ENCODE assay signal across 12 cellular contexts in the genomic region with DNA sequence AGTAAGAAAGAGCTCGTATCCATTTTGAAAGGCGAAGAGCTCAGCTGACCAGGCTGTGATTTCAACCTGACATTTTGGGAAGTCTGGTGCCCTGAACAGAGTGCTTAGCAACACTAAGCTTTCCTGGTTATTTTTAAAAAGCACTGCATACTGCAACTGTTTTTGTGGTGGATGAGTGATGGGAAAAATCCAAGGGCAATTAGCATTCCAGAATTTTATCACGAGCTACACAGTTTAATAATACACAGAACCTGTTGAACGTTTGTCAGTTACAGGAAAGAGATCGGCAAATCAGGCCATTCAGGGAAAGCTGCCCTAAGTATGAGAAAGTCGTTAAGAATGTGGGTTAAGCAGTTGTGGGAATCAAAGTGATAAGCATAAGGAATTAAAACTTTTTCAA. TPM values are rescaled to one million over a fixed set of nuclear protein-coding genes. Genes with fewer than 3 reads are reported as not detected.
DNase-seq lines count a peak whose midpoint lies in the region; ATAC-seq and TF ChIP-seq lines count a peak whose summit lies in the region.
"Had no signal": no experiment of that assay in that cellular context is flagged by ENCODE, and none has a peak within 500 bp of the region (broad histone marks: within the 10 kb centered on the region; RNA-seq: fewer than 3 reads in every experiment).

No MANE protein-coding gene starts in this region.

- 96 to 100% methylated on average over 2 to 4 of the region's 6 CpGs for WGBS in mesodermal cell (ENCODE audit: insufficient coverage in 2 of 2), 2 experiments

- no peak for ATAC-seq in HG02678 (IDR thresholded peaks at IDR 0.05; ENCODE audit: unreplicated experiment)
- ATAC-seq: effector memory CD8-positive, alpha-beta T cell had no signal

- H2AFZ ChIP-seq in fibroblast of lung (ENCODE audit: low read length), result no peak overlapping the region

- H3K27ac ChIP-seq in fibroblast of lung (ENCODE audit: insufficient read depth, low read length) (peak overlapping the region; percentile 88), mesodermal cell (ENCODE audit: low read depth, low read length, severe bottlenecking) (peak overlapping the region; percentile 3), vagina (peak overlapping the region; percentile 19)

- H3K9ac ChIP-seq in fibroblast of lung (ENCODE audit: insufficient read depth, low read length), result no peak overlapping the region

- intact Hi-C loops in vagina (cut with DNase I), result no loop called here

- peaks cover 2% of the 10 kb centered on the region for H3K79me2 ChIP-seq in fibroblast of lung (ENCODE audit: control insufficient read depth, insufficient read depth, low read length)

- H3K27me3 ChIP-seq in fibroblast of lung (ENCODE audit: control insufficient read depth, insufficient read depth, low read length) (no peaks in the 10 kb centered on the region), vagina (no peaks in the 10 kb centered on the region)

- no peaks in the 10 kb centered on the region for H3K36me3 ChIP-seq in fibroblast of lung (ENCODE audit: control insufficient read depth, insufficient read depth, low read length)
- peaks cover 51% of the 10 kb centered on the region for H3K36me3 ChIP-seq in mesodermal cell (ENCODE audit: control insufficient read depth, insufficient read depth, low read length)
- peaks cover 0 to 2% of the 10 kb centered on the region in 2 donors for H3K36me3 ChIP-seq in vagina

- no peaks in the 10 kb centered on the region for H3K9me3 ChIP-seq in fibroblast of lung (ENCODE audit: control insufficient read depth, insufficient read depth, low read depth, low read length)
- H3K9me3 ChIP-seq in mesodermal cell (ENCODE audit: control insufficient read depth, low read length), result no peaks in the 10 kb centered on the region
- no peaks in the 10 kb centered on the region for H3K9me3 ChIP-seq in vagina

- TF ChIP-seq POLR2A in vagina (IDR thresholded peaks at IDR 0.05), result no peak

- H3K4me1 ChIP-seq in fibroblast of lung (ENCODE audit: control insufficient read depth, extremely low read depth, insufficient read depth, low read length), result peaks cover 17% of the 10 kb centered on the region
- peaks cover 18% of the 10 kb centered on the region for H3K4me1 ChIP-seq in mesodermal cell (ENCODE audit: control insufficient read depth, insufficient read depth, low read length, poor library complexity, severe bottlenecking)
- H3K4me1 ChIP-seq in vagina, result peaks cover 8% of the 10 kb centered on the region

- H3K4me2 ChIP-seq in fibroblast of lung (ENCODE audit: extremely low read depth, insufficient read depth, low read length), result peak overlapping the region; percentile 46

- DNase-seq in M059J (ENCODE audit: low read depth), result peak; percentile 93
- peak; percentile 74 to 95 for DNase-seq in fibroblast of lung (ENCODE audit: low read depth in 2 of 2)
- DNase-seq in vagina (ENCODE audit: extremely low spot score in 2 of 2), result no peak
- DNase-seq in activated T-cell treated with anti-CD3 and anti-CD28 coated beads for 4 hours, result no peak
- DNase-seq in NCI-H146 treated with DMSO at 0.1 percent for 48 hours (lab: John Stamatoyannopoulos, UW; ENCODE audit: unreplicated experiment), result no peak
- DNase-seq: activated CD4-positive, CD25-positive, alpha-beta regulatory T cell treated with anti-CD3 and anti-CD28 coated beads, Interleukin-2, amount 50 U/mL, for 72 hours; activated naive CD4-positive, alpha-beta T cell treated with Interleukin-2 at 50 U/mL for 16 hours; effector memory CD8-positive, alpha-beta T cell; NCI-H2171; stimulated activated CD8-positive, alpha-beta memory T cell treated with anti-CD3 and anti-CD28 coated beads, Interleukin-4, amount 100 ng/mL, for 48 hours had no signal

- peak overlapping the region in 1 of 4 experiments; percentile 8 for H3K4me3 ChIP-seq in fibroblast of lung (replicated peaks in 1 of 4; ENCODE audit: control extremely low read depth in 1 of 4, insufficient read depth in 1 of 4, low read depth in 3 of 4, low read length in 4 of 4)
- H3K4me3 ChIP-seq in mesodermal cell (ENCODE audit: extremely low read depth, insufficient read depth, low read length, poor library complexity, severe bottlenecking), result no peak overlapping the region
- no peak overlapping the region for H3K4me3 ChIP-seq in vagina

- H4K20me1 ChIP-seq in fibroblast of lung (ENCODE audit: control insufficient read depth, extremely low read depth, insufficient read depth, low read length), result no peaks in the 10 kb centered on the region

- TF ChIP-seq CTCF in fibroblast of lung (conservative IDR thresholded peaks at IDR 0.05 in 1 of 2, IDR thresholded peaks at IDR 0.05 in 1 of 2; ENCODE audit: low read depth in 1 of 2, low read length in 2 of 2), result no peak
- no peak for TF ChIP-seq CTCF in vagina (IDR thresholded peaks at IDR 0.05)

RNA-seq across cellular contexts. Expression of a gene that starts 25.9 kb away (rescaled TPM):
- 43.2 and 48.1 TPM in 2 replicates for total RNA-seq in M059J (2014; rRNA removed; shearing (Covaris generic))
- total RNA-seq in fibroblast of lung, result 39.5 and 42.6 TPM in 2 replicates
- 40.7 and 49.4 TPM in 2 replicates for polyA plus RNA-seq in fibroblast of lung
- polyA plus RNA-seq in fibroblast of lung (2012), result 33.3 and 46.1 TPM in 2 replicates
- 9.1 and 9.9 TPM in 2 replicates for polyA minus RNA-seq in fibroblast of lung (ENCODE audit: low replicate concordance)
- polyA plus RNA-seq in mesodermal cell (2013, experiment 1 of 2), result 30.7 TPM
- 38.4 TPM for polyA plus RNA-seq in mesodermal cell (2013, experiment 2 of 2)
- total RNA-seq in vagina, result 28.0 TPM

Comparison
In these comparisons a context has a peak if more than half of its experiments do, and no peak if none do; other contexts are left out.
1. DNase-seq: peak in M059J (single experiment) and fibroblast of lung (2 of 2); none in vagina (0 of 2), activated T-cell treated with anti-CD3 and anti-CD28 coated beads for 4 hours (single experiment) and NCI-H146 treated with DMSO at 0.1 percent for 48 hours (single experiment).
2. H3K27ac ChIP-seq: peak in every context shown above with its lines; median percentile 88 in fibroblast of lung; 19 in vagina; 3 in mesodermal cell.